Comparison of ENCODE assay signal across 8 cellular contexts in genomic region chr16:57999971-58000705, GRCh38. TPM values are rescaled to one million over a fixed set of nuclear protein-coding genes. Genes with fewer than 3 reads are reported as not detected.
DNase-seq lines count a peak whose midpoint lies in the region; ATAC-seq and TF ChIP-seq lines count a peak whose summit lies in the region.

Gene ZNF319, minus strand, starts transcription at chr16:58000672. Its CDS starts 2,407 bp downstream, at chr16:57998265.

- peak in 1 of 2 donors; percentile 31 for TF ChIP-seq POLR2A in adrenal gland (IDR thresholded peaks at IDR 0.05)

- H3K9me3 Mint-ChIP-seq in immature natural killer cell, result no peaks in the 10 kb centered on the region

- H3K36me3 ChIP-seq in adrenal gland (replicated peaks in 1 of 2), result peaks cover 0 to 30% of the 10 kb centered on the region in 2 donors

- 1% methylated on average over 62 to 95 of the region's 95 CpGs; no CpG with 5 or more reads in 2 of the 4 donors for WGBS in adrenal gland, 4 donors

- peak within 1 kb of the TSS; percentile 63 to 92 (median 83) for H3K27ac ChIP-seq in adrenal gland

- no peak for DNase-seq in Jurkat, Clone E6-1 (ENCODE audit: low read depth, low spot score)
- peak in 1 of 7 donors; percentile 88 for DNase-seq in adrenal gland
- DNase-seq in immature natural killer cell, result peak in 1 of 3 donors; percentile 24
- peak; percentile 21 for DNase-seq in stimulated activated CD4-positive, alpha-beta T cell treated with anti-CD3 and anti-CD28 coated beads, Interleukin-4, amount 100 ng/mL, for 1 hour
- DNase-seq in SIG-M5 (lab: John Stamatoyannopoulos, UW), result no peak

- peak within 1 kb of the TSS; percentile 80 for H3K4me3 ChIP-seq in GM08714 (ENCODE audit: low read length)
- peak within 1 kb of the TSS; percentile 79 for H3K4me3 ChIP-seq in Jurkat, Clone E6-1 (ENCODE audit: low read length)
- peak within 1 kb of the TSS; percentile 35 to 98 (median 53) for H3K4me3 ChIP-seq in adrenal gland

- intact Hi-C loops in adrenal gland (cut with DNase I), result loop anchor here (2.0 to 10.0 kb wide), 4 partner anchors 98 to 415 kb away; no protein-coding TSS in a partner anchor

- H3K27me3 ChIP-seq in adrenal gland, result no peaks in the 10 kb centered on the region

- no peaks in the 10 kb centered on the region for H3K9me3 ChIP-seq in adrenal gland (replicated peaks in 1 of 3)

- ATAC-seq in GM21528 (IDR thresholded peaks at IDR 0.05; ENCODE audit: low FRiP score, unreplicated experiment) (peak; percentile 22), HG03378 (IDR thresholded peaks at IDR 0.05; ENCODE audit: unreplicated experiment) (no peak)

- H3K4me1 Mint-ChIP-seq in immature natural killer cell, result peaks cover 77 to 78% of the 10 kb centered on the region in 2 donors

- peaks cover 19 to 33% of the 10 kb centered on the region in 2 donors for H3K4me1 ChIP-seq in adrenal gland (replicated peaks in 1 of 2)

- H3K27ac Mint-ChIP-seq in immature natural killer cell, result peak within 1 kb of the TSS; percentile 88 to 94 (median 91)

- peak within 1 kb of the TSS; percentile 89 to 94 (median 93) for H3K4me3 Mint-ChIP-seq in immature natural killer cell

- H3K27me3 Mint-ChIP-seq in immature natural killer cell (ENCODE audit: low read depth in 3 of 3), result peaks cover 1 to 19% (median 6%) of the 10 kb centered on the region in 3 donors

- H3K36me3 Mint-ChIP-seq in immature natural killer cell, result peaks cover 7 to 21% (median 12%) of the 10 kb centered on the region in 3 donors

- peak in 1 of 6 experiments; percentile 1 for TF ChIP-seq CTCF in adrenal gland (IDR thresholded peaks at IDR 0.05)

RNA-seq across cellular contexts. Expression of gene ZNF319, which starts in this region (rescaled TPM):
- polyA plus RNA-seq in Jurkat, Clone E6-1 (2012; ENCODE audit: insufficient read depth, insufficient read length), result 9.2 TPM
- 10 to 100 TPM in 6 of 8 donors, 1 to 10 TPM in 2; 5.6 to 17.9 (median 10.6) TPM for total RNA-seq in adrenal gland
- 1 to 10 TPM; 3.2 to 5.0 (median 3.3) TPM for polyA plus RNA-seq in adrenal gland
- 10 to 100 TPM in 2 of 3 donors, 1 to 10 TPM in 1; 6.8 to 31.2 (median 10.3) TPM for polyA plus RNA-seq in immature natural killer cell
